ENCODE assay signal across 8 cellular contexts in genomic region chr20:3204124-3204794, GRCh38. TPM values are rescaled to one million over a fixed set of nuclear protein-coding genes. Genes with fewer than 3 reads are reported as not detected.
DNase-seq lines count a peak whose midpoint lies in the region; ATAC-seq, FAIRE-seq and TF ChIP-seq lines count a peak whose summit lies in the region.

Gene DDRGK1, minus strand, starts transcription at chr20:3204682. Its CDS starts 55 bp downstream, at chr20:3204627.

- H3K4me2 ChIP-seq in astrocyte (ENCODE audit: low read length), result peak within 1 kb of the TSS; percentile 99

- H2AFZ ChIP-seq in astrocyte (ENCODE audit: low read depth, low read length), result peak within 1 kb of the TSS; percentile 100

- peaks cover 12% of the 10 kb centered on the region for H3K4me1 ChIP-seq in astrocyte (ENCODE audit: insufficient read depth, low read length)

- H3K27ac ChIP-seq in astrocyte (ENCODE audit: low read depth, low read length), result peak within 1 kb of the TSS; percentile 78

- no peaks in the 10 kb centered on the region for H3K9me3 Mint-ChIP-seq in astrocyte (ENCODE audit: unreplicated experiment)

- DNase-seq in NCI-H1694 (lab: John Stamatoyannopoulos, UW) (peak; percentile 76), T-helper 22 cell (ENCODE audit: low read depth) (peak; percentile 71), astrocyte (ENCODE audit: low read depth) (peak; percentile 51), hepatic stellate cell (ENCODE audit: low spot score) (peak; percentile 95), retina (peak; percentile 97)

- no peaks in the 10 kb centered on the region for H3K27me3 Mint-ChIP-seq in astrocyte (ENCODE audit: low read depth, unreplicated experiment)

- peaks cover 8% of the 10 kb centered on the region for H3K36me3 Mint-ChIP-seq in astrocyte (ENCODE audit: low read depth, unreplicated experiment)

- no peaks in the 10 kb centered on the region for H3K9me3 ChIP-seq in astrocyte (ENCODE audit: insufficient read depth, low read depth, low read length)

- no peaks in the 10 kb centered on the region for H3K4me1 Mint-ChIP-seq in astrocyte (ENCODE audit: low read depth, unreplicated experiment)

- peak; percentile 87 for TF ChIP-seq POLR2A in GM15510 (IDR thresholded peaks at IDR 0.05; ENCODE audit: borderline replicate concordance, extremely low read depth, insufficient read length)

- peak within 1 kb of the TSS; percentile 92 for H3K4me3 Mint-ChIP-seq in astrocyte (ENCODE audit: unreplicated experiment)

- peaks cover 32% of the 10 kb centered on the region for H3K79me2 ChIP-seq in astrocyte (ENCODE audit: insufficient read depth, low read length)

- peaks cover under 1% of the 10 kb centered on the region for H3K36me3 ChIP-seq in astrocyte (ENCODE audit: insufficient read depth, low read length)

- TF ChIP-seq CTCF in astrocyte (IDR thresholded peaks at IDR 0.05; ENCODE audit: insufficient read depth, low read depth, low read length), result no peak

- FAIRE-seq in astrocyte (lab: Jason Lieb, UNC), result no peak

- peak within 1 kb of the TSS; percentile 89 for H3K9ac ChIP-seq in astrocyte (ENCODE audit: low read length)

- peak; percentile 74 for ATAC-seq in HG02870 (IDR thresholded peaks at IDR 0.05; ENCODE audit: unreplicated experiment)
- ATAC-seq in GM18519 (IDR thresholded peaks at IDR 0.05; ENCODE audit: low FRiP score, unreplicated experiment), result no peak

- H3K27me3 ChIP-seq in astrocyte (ENCODE audit: insufficient read depth, low read length), result no peaks in the 10 kb centered on the region

- peak within 1 kb of the TSS; percentile 55 for H3K27ac Mint-ChIP-seq in astrocyte (ENCODE audit: unreplicated experiment)

- H4K20me1 ChIP-seq in astrocyte (ENCODE audit: insufficient read depth, low read length), result no peaks in the 10 kb centered on the region

- H3K4me3 ChIP-seq in astrocyte (ENCODE audit: insufficient read depth, low read depth, low read length), result peak within 1 kb of the TSS; percentile 95

RNA-seq across cellular contexts. Expression of gene DDRGK1, which starts in this region (rescaled TPM):
- total RNA-seq in astrocyte, result 36.7 and 42.8 TPM in 2 replicates
